In genomic region chr16:88686439-88687253, GRCh38 we compare ENCODE assay signal across 1 cellular context.
TF ChIP-seq lines count a peak whose summit lies in the region.

SNAI3 (minus strand) TSS chr16:88686507; CDS start chr16:88686406, 101 bp downstream.

TF ChIP-seq in HepG2, 621 proteins besides CTCF, POLR2A, EP300 and RAD21 (continued from another document and continues in another):
- TF ChIP-seq HOXA9 (CRISPR knock-in tag; IDR thresholded peaks at IDR 0.05; ENCODE audit: borderline replicate concordance) (no peak), ZNF639 (CRISPR knock-in tag; conservative IDR thresholded peaks at IDR 0.05) (no peak), ZMYM3 (CRISPR knock-in tag; IDR thresholded peaks at IDR 0.05) (no peak), ZNF557 (CRISPR knock-in tag; IDR thresholded peaks at IDR 0.05) (peak; percentile 35; the same call in 1 of the 2 replicates), KDM3A (CRISPR knock-in tag; IDR thresholded peaks at IDR 0.05; ENCODE audit: low read depth) (0 out of 2 replicates have a peak, but pooled peaks have one; percentile 46), ZNF256 (CRISPR knock-in tag; conservative IDR thresholded peaks at IDR 0.05) (no peak), BORCS8-MEF2B (CRISPR knock-in tag; IDR thresholded peaks at IDR 0.05) (no peak), BCLAF1 (IDR thresholded peaks at IDR 0.05) (no peak), RNF2 (conservative IDR thresholded peaks at IDR 0.05; ENCODE audit: low read depth) (no peak), ZNF777 (CRISPR knock-in tag; IDR thresholded peaks at IDR 0.05) (peak; percentile 94), ARNT2 (CRISPR knock-in tag; IDR thresholded peaks at IDR 0.05; ENCODE audit: low read depth) (peak; percentile 70; the same call in 1 of the 2 replicates), AKNA (CRISPR knock-in tag; IDR thresholded peaks at IDR 0.05; ENCODE audit: borderline replicate concordance) (no peak), SAP130 (CRISPR knock-in tag; IDR thresholded peaks at IDR 0.05; ENCODE audit: low read depth) (peak; percentile 64), ZBTB40 (IDR thresholded peaks at IDR 0.05) (no peak), ZBTB40 (CRISPR knock-in tag; IDR thresholded peaks at IDR 0.05) (peak; percentile 63), EHMT2 (IDR thresholded peaks at IDR 0.05; ENCODE audit: borderline replicate concordance, low read depth, low read length) (no peak), ZNF350 (CRISPR knock-in tag; IDR thresholded peaks at IDR 0.05; ENCODE audit: borderline replicate concordance, low read depth) (no peak; the same call in 1 of the 2 replicates), ZBTB14 (CRISPR knock-in tag; IDR thresholded peaks at IDR 0.05) (peak; percentile 82), JDP2 (CRISPR knock-in tag; IDR thresholded peaks at IDR 0.05; ENCODE audit: borderline replicate concordance) (no peak), GABPA (IDR thresholded peaks at IDR 0.05; ENCODE audit: low read depth, low read length) (no peak), GABPA (CRISPR knock-in tag; IDR thresholded peaks at IDR 0.05; ENCODE audit: low read depth) (no peak), TP53 (CRISPR knock-in tag; conservative IDR thresholded peaks at IDR 0.05) (no peak), RFXAP (CRISPR knock-in tag; IDR thresholded peaks at IDR 0.05; ENCODE audit: borderline replicate concordance) (no peak), THAP7 (CRISPR knock-in tag; IDR thresholded peaks at IDR 0.05) (peak; percentile 63; the same call in 1 of the 2 replicates), SSRP1 (CRISPR knock-in tag; IDR thresholded peaks at IDR 0.05) (no peak), MLX (CRISPR knock-in tag; IDR thresholded peaks at IDR 0.05) (peak; percentile 50), TFAP4 (IDR thresholded peaks at IDR 0.05; ENCODE audit: borderline replicate concordance, low read depth) (no peak), ZNF3 (CRISPR knock-in tag; IDR thresholded peaks at IDR 0.05) (no peak), ZFP36L2 (CRISPR knock-in tag; IDR thresholded peaks at IDR 0.05) (no peak), KLF12 (CRISPR knock-in tag; IDR thresholded peaks at IDR 0.05; ENCODE audit: borderline replicate concordance) (0 out of 2 replicates have a peak, but pooled peaks have one; percentile 60), RORA (CRISPR knock-in tag; IDR thresholded peaks at IDR 0.05) (no peak), ZNF367 (CRISPR knock-in tag; IDR thresholded peaks at IDR 0.05; ENCODE audit: borderline replicate concordance) (peak; percentile 22; the same call in 1 of the 2 replicates), ZNF503 (CRISPR knock-in tag; IDR thresholded peaks at IDR 0.05) (peak; percentile 37; the same call in 1 of the 2 replicates)
